Comparison of ENCODE assay signal across 31 cellular contexts in the genomic region with DNA sequence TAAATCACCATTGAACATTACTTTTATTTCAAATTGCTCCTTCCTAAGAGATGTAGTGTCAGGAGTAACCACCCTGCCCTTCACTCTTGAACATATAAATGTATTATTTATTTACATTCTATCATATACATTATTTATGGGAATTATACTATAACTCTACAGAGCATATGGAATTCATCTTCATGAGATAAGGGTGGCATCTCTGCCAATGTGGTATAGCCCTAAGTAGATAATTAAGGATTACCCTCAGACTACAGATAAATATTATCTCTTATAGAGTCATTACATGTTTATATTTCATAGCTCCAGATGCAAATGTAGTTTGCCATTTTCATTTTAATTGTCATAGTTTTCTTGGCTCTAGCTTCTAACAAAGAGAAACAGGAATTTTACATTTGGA. TPM values are rescaled to one million over a fixed set of nuclear protein-coding genes. Genes with fewer than 3 reads are reported as not detected.
"Had no signal": no experiment of that assay in that cellular context is flagged by ENCODE, and none has a peak within 500 bp of the region (broad histone marks: within the 10 kb centered on the region; RNA-seq: fewer than 3 reads in every experiment).

No MANE protein-coding gene starts in this region.

- H3K27me3 Mint-ChIP-seq: activated CD4-positive, alpha-beta memory T cell treated with anti-CD3 and anti-CD28 coated beads, Interleukin-2, amount 10 ng/mL, durations not matched to agents 7 days and 5 days; activated naive CD4-positive, alpha-beta T cell treated with anti-CD3 and anti-CD28 coated beads, Interleukin-2, amount 10 ng/mL, durations not matched to agents 7 days and 5 days; brain; central memory CD8-positive, alpha-beta T cell had no signal

- H3K4me1 ChIP-seq: breast epithelium had no signal

- H3K9me3 Mint-ChIP-seq: activated CD4-positive, alpha-beta memory T cell treated with anti-CD3 and anti-CD28 coated beads, Interleukin-2, amount 10 ng/mL, durations not matched to agents 7 days and 5 days; activated CD4-positive, alpha-beta T cell treated with anti-CD3 and anti-CD28 coated beads, Interleukin-2, amount 10 ng/mL, durations not matched to agents 24 days and 14 days; activated naive CD4-positive, alpha-beta T cell treated with anti-CD3 and anti-CD28 coated beads, Interleukin-2, amount 10 ng/mL, durations not matched to agents 7 days and 5 days; activated naive CD8-positive, alpha-beta T cell treated with anti-CD3 and anti-CD28 coated beads, Interleukin-2, amount 10 ng/mL, durations not matched to agents 7 days and 5 days; activated T-cell treated with anti-CD3 and anti-CD28 coated beads, Interleukin-2, amount 50 U/mL, for 24 hours; activated T-cell treated with anti-CD3 and anti-CD28 coated beads, Interleukin-2, amount 50 U/mL, for 72 hours; brain; dendritic cell treated with granulocyte-macrophage colony-stimulating factor and Interleukin-4, amounts not matched to agents 40 ng/mL and 50 ng/mL, for 4 days; endodermal cell; T-helper 2 cell treated with Interferon-gamma antibody and Interleukin-4, amounts not matched to agents 5 μg/mL and 100 μg/mL, for 36 hours had no signal

- H3K27ac Mint-ChIP-seq: activated CD4-positive, alpha-beta memory T cell treated with anti-CD3 and anti-CD28 coated beads, Interleukin-2, amount 10 ng/mL, durations not matched to agents 7 days and 5 days; activated CD4-positive, alpha-beta T cell treated with anti-CD3 and anti-CD28 coated beads for 36 hours; activated CD4-positive, alpha-beta T cell treated with anti-CD3 and anti-CD28 coated beads, Interleukin-2, amount 10 ng/mL, durations not matched to agents 24 days and 14 days; activated naive CD4-positive, alpha-beta T cell treated with anti-CD3 and anti-CD28 coated beads, Interleukin-2, amount 10 ng/mL, durations not matched to agents 7 days and 5 days; activated naive CD4-positive, alpha-beta T cell treated with anti-CD3 and anti-CD28 coated beads, Interleukin-2, amount 50 U/mL, for 72 hours; activated naive CD8-positive, alpha-beta T cell treated with anti-CD3 and anti-CD28 coated beads, Interleukin-2, amount 10 ng/mL, durations not matched to agents 7 days and 5 days; activated T-cell treated with anti-CD3 and anti-CD28 coated beads, Interleukin-2, amount 50 U/mL, for 24 hours; activated T-cell treated with anti-CD3 and anti-CD28 coated beads, Interleukin-2, amount 50 U/mL, for 72 hours; dendritic cell treated with granulocyte-macrophage colony-stimulating factor and Interleukin-4, amounts not matched to agents 40 ng/mL and 50 ng/mL, for 4 days; endodermal cell; T-helper 17 cell; T-helper 2 cell treated with Interferon-gamma antibody and Interleukin-4, amounts not matched to agents 5 μg/mL and 100 μg/mL, for 36 hours had no signal

- H3K27ac ChIP-seq: ascending aorta, breast epithelium, coronary artery had no signal

- H3K4me1 Mint-ChIP-seq: activated CD4-positive, alpha-beta memory T cell treated with anti-CD3 and anti-CD28 coated beads, Interleukin-2, amount 10 ng/mL, durations not matched to agents 7 days and 5 days; activated CD4-positive, alpha-beta T cell treated with anti-CD3 and anti-CD28 coated beads for 36 hours; activated CD4-positive, alpha-beta T cell treated with anti-CD3 and anti-CD28 coated beads, Interleukin-2, amount 10 ng/mL, durations not matched to agents 24 days and 14 days; activated naive CD4-positive, alpha-beta T cell treated with anti-CD3 and anti-CD28 coated beads, Interleukin-2, amount 10 ng/mL, durations not matched to agents 7 days and 5 days; activated naive CD8-positive, alpha-beta T cell treated with anti-CD3 and anti-CD28 coated beads, Interleukin-2, amount 10 ng/mL, durations not matched to agents 7 days and 5 days; central memory CD8-positive, alpha-beta T cell; T-helper 17 cell had no signal

- H3K27me3 ChIP-seq: ascending aorta, breast epithelium, dorsolateral prefrontal cortex, esophagus squamous epithelium had no signal

- ATAC-seq: activated CD4-positive, alpha-beta T cell treated with anti-CD3 and anti-CD28 coated beads for 36 hours; activated naive CD4-positive, alpha-beta T cell treated with anti-CD3 and anti-CD28 coated beads, Interleukin-2, amount 50 U/mL, for 72 hours; activated T-cell treated with anti-CD3 and anti-CD28 coated beads, Interleukin-2, amount 50 U/mL, for 72 hours; T-helper 17 cell had no signal

- H3K36me3 ChIP-seq: breast epithelium had no signal

- H3K4me3 ChIP-seq: ascending aorta, breast epithelium, coronary artery, dorsolateral prefrontal cortex, esophagus squamous epithelium had no signal

- H3K36me3 Mint-ChIP-seq: activated naive CD4-positive, alpha-beta T cell treated with anti-CD3 and anti-CD28 coated beads, Interleukin-2, amount 10 ng/mL, durations not matched to agents 7 days and 5 days; activated naive CD4-positive, alpha-beta T cell treated with anti-CD3 and anti-CD28 coated beads, Interleukin-2, amount 50 U/mL, for 72 hours; activated naive CD8-positive, alpha-beta T cell treated with anti-CD3 and anti-CD28 coated beads, Interleukin-2, amount 10 ng/mL, durations not matched to agents 7 days and 5 days had no signal

- DNase-seq: activated CD4-positive, alpha-beta memory T cell treated with anti-CD3 and anti-CD28 coated beads, Interleukin-2, amount 10 ng/mL, durations not matched to agents 7 days and 5 days; activated CD4-positive, alpha-beta T cell treated with anti-CD3 and anti-CD28 coated beads for 36 hours; activated CD4-positive, alpha-beta T cell treated with anti-CD3 and anti-CD28 coated beads, Interleukin-2, amount 10 ng/mL, durations not matched to agents 24 days and 14 days; activated CD4-positive, CD25-positive, alpha-beta regulatory T cell; activated CD4-positive, CD25-positive, alpha-beta regulatory T cell treated with anti-CD3 and anti-CD28 coated beads, Interleukin-2, amount 50 U/mL, for 72 hours; activated CD8-positive, alpha-beta memory T cell treated with anti-CD3 and anti-CD28 coated beads, Interleukin-2, amount 50 U/mL, for 48 hours; activated gamma-delta T cell; activated naive CD4-positive, alpha-beta T cell; activated naive CD4-positive, alpha-beta T cell treated with anti-CD3 and anti-CD28 coated beads, Interleukin-2, amount 10 ng/mL, durations not matched to agents 7 days and 5 days; activated naive CD8-positive, alpha-beta T cell treated with anti-CD3 and anti-CD28 coated beads, Interleukin-2, amount 10 ng/mL, durations not matched to agents 7 days and 5 days; activated T-cell treated with anti-CD3 and anti-CD28 coated beads for 4 hours; activated T-cell treated with anti-CD3 and anti-CD28 coated beads, Interleukin-2, amount 50 U/mL, for 24 hours; activated T-cell treated with anti-CD3 and anti-CD28 coated beads, Interleukin-2, amount 50 U/mL, for 72 hours; dorsolateral prefrontal cortex; effector memory CD4-positive, alpha-beta T cell; endodermal cell; erythroblast; esophagus squamous epithelium; foreskin fibroblast; head of caudate nucleus; T-helper 1 cell; T-helper 17 cell; T1000 had no signal

- H3K4me3 Mint-ChIP-seq: activated CD4-positive, alpha-beta memory T cell treated with anti-CD3 and anti-CD28 coated beads, Interleukin-2, amount 10 ng/mL, durations not matched to agents 7 days and 5 days; activated CD4-positive, alpha-beta T cell treated with anti-CD3 and anti-CD28 coated beads for 36 hours; activated CD4-positive, alpha-beta T cell treated with anti-CD3 and anti-CD28 coated beads, Interleukin-2, amount 10 ng/mL, durations not matched to agents 24 days and 14 days; activated naive CD4-positive, alpha-beta T cell treated with anti-CD3 and anti-CD28 coated beads, Interleukin-2, amount 10 ng/mL, durations not matched to agents 7 days and 5 days; activated naive CD8-positive, alpha-beta T cell treated with anti-CD3 and anti-CD28 coated beads, Interleukin-2, amount 10 ng/mL, durations not matched to agents 7 days and 5 days; activated T-cell treated with anti-CD3 and anti-CD28 coated beads, Interleukin-2, amount 50 U/mL, for 24 hours; activated T-cell treated with anti-CD3 and anti-CD28 coated beads, Interleukin-2, amount 50 U/mL, for 72 hours; central memory CD8-positive, alpha-beta T cell; dendritic cell treated with granulocyte-macrophage colony-stimulating factor and Interleukin-4, amounts not matched to agents 40 ng/mL and 50 ng/mL, for 4 days; endodermal cell; T-helper 17 cell; T-helper 2 cell treated with Interferon-gamma antibody and Interleukin-4, amounts not matched to agents 5 μg/mL and 100 μg/mL, for 36 hours had no signal

- H3K9me3 ChIP-seq: ascending aorta, breast epithelium, esophagus squamous epithelium had no signal

RNA-seq across cellular contexts. Expression of gene MEIS1, which starts 17.3 kb away (rescaled TPM):
- total RNA-seq: activated CD4-positive, alpha-beta memory T cell treated with anti-CD3 and anti-CD28 coated beads, Interleukin-2, amount 10 ng/mL, durations not matched to agents 7 days and 5 days; activated CD4-positive, alpha-beta T cell treated with anti-CD3 and anti-CD28 coated beads for 36 hours; activated CD4-positive, alpha-beta T cell treated with anti-CD3 and anti-CD28 coated beads, Interleukin-2, amount 10 ng/mL, durations not matched to agents 24 days and 14 days; activated naive CD4-positive, alpha-beta T cell treated with anti-CD3 and anti-CD28 coated beads, Interleukin-2, amount 50 U/mL, for 72 hours; activated naive CD8-positive, alpha-beta T cell treated with anti-CD3 and anti-CD28 coated beads, Interleukin-2, amount 10 ng/mL, durations not matched to agents 7 days and 5 days had no signal
